Comparison of ENCODE assay signal across 1 cellular context in the genomic region with DNA sequence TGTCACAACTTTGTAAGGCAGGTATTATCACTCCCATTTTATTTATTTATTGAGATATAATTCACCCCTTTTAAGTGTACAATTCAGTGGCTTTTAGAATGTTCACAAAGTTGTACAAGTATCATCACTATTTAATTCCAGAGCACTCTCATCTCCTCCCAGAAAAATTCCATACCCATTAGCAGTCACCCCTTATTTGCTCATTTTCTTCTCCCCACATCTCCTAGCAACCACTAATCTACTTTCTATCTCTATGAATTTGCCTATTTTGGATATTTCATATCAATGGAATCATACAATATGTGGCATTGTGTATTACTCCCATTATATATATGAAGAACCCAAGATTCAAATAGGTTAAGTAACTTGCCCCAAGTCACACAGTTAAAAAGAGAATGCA.
TF ChIP-seq lines count a peak whose summit lies in the region.

No MANE protein-coding gene starts in this region.

TF ChIP-seq in K562, 482 proteins besides CTCF, POLR2A, EP300 and RAD21:
- no peak for TF ChIP-seq ZNF586 (CRISPR knock-in tag; conservative IDR thresholded peaks at IDR 0.05)
- TF ChIP-seq ATF7 (IDR thresholded peaks at IDR 0.05) = no peak
- TF ChIP-seq DPF2 (IDR thresholded peaks at IDR 0.05) = no peak
- TF ChIP-seq CSDE1 (IDR thresholded peaks at IDR 0.05) = no peak
- TF ChIP-seq, protein P1, sequence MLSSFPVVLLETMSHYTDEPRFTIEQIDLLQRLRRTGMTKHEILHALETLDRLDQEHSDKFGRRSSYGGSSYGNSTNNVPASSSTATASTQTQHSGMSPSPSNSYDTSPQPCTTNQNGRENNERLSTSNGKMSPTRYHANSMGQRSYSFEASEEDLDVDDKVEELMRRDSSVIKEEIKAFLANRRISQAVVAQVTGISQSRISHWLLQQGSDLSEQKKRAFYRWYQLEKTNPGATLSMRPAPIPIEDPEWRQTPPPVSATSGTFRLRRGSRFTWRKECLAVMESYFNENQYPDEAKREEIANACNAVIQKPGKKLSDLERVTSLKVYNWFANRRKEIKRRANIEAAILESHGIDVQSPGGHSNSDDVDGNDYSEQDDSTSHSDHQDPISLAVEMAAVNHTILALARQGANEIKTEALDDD (IDR thresholded peaks at IDR 0.05) = no peak
- no peak for TF ChIP-seq MAZ (CRISPR knock-in tag; conservative IDR thresholded peaks at IDR 0.05 in 1 of 2, IDR thresholded peaks at IDR 0.05 in 1 of 2)
- TF ChIP-seq IFI16 (CRISPR knock-in tag; IDR thresholded peaks at IDR 0.05) = no peak
- peak; percentile 56 for TF ChIP-seq RFX1 (IDR thresholded peaks at IDR 0.05)
- TF ChIP-seq POLR2H (tag; IDR thresholded peaks at IDR 0.05; ENCODE audit: low read depth) = 0 out of 2 replicates have a peak, but pooled peaks have one; percentile 19
TF ChIP-seq in K562: peak in this region for 2.
